Comparison of ENCODE assay signal across 15 cellular contexts in the genomic region with DNA sequence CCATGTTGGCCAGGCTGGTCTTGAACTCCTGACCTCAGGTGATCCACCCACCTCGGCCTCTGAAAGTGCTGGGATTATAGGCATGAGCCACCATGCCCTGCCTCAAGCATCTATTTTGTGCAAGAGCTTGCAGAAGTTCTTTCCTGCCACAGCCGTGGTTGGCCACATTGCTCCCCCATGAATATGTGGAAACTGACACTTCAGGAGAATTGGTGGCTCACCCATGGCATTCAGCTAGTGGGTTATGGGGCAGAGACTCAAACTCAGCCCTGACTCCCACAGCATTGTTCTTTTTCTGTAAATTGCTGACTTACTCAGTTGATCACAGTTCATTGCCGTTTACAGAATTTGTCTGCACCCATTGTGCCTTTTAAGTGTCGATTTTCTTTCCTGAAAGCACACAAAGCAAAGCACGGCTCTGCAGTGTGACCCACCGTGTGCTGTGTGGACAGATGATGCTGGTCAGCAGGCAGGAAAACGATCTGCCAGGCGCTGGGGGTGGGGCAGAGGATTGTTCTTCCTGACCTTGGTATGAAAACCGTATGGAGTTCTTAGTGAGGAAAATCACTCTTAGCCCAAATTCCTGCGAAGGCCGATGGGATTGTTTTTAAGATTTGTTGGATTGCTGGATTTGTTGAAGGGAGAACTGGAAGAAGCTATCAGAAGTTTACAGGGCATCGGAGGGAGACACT.
DNase-seq lines count a peak whose midpoint lies in the region; ATAC-seq and TF ChIP-seq lines count a peak whose summit lies in the region.
"Had no signal": no experiment of that assay in that cellular context is flagged by ENCODE, and none has a peak within 500 bp of the region (broad histone marks: within the 10 kb centered on the region; RNA-seq: fewer than 3 reads in every experiment).

No MANE protein-coding gene starts in this region.

- H3K9me2 ChIP-seq in OCI-LY1 (ENCODE audit: low read depth, low read length), result no peaks in the 10 kb centered on the region

- H3K4me1 ChIP-seq in OCI-LY1 (ENCODE audit: insufficient read depth, low read length, severe bottlenecking) (peaks cover 98% of the 10 kb centered on the region), gastrocnemius medialis (peaks cover 0 to 29% of the 10 kb centered on the region in 2 donors)

- H3K36me3 Mint-ChIP-seq in activated CD8-positive, alpha-beta T cell treated with anti-CD3 and anti-CD28 coated beads, Interleukin-2, amount 10 ng/mL, durations not matched to agents 7 days and 5 days (ENCODE audit: low read depth), result peaks cover 7% of the 10 kb centered on the region
- no peaks in the 10 kb centered on the region for H3K36me3 Mint-ChIP-seq in activated CD8-positive, alpha-beta T cell treated with anti-CD3 and anti-CD28 coated beads for 36 hours (ENCODE audit: low read depth)
- H3K36me3 Mint-ChIP-seq: natural killer cell treated with Interleukin-12 subunit alpha and Interleukin-12 subunit beta and Interleukin-15 and Interleukin-18, amount 100 ng/mL, for 72 hours had no signal

- no peaks in the 10 kb centered on the region for H4K20me1 ChIP-seq in OCI-LY1 (ENCODE audit: insufficient read depth, low read length)

- H2AFZ ChIP-seq in OCI-LY1 (ENCODE audit: low read length), result no peak overlapping the region

- no peak for TF ChIP-seq CTCF in activated CD8-positive, alpha-beta T cell treated with anti-CD3 and anti-CD28 coated beads for 36 hours (IDR thresholded peaks at IDR 0.05)
- TF ChIP-seq CTCF in OCI-LY1 (IDR thresholded peaks at IDR 0.05; ENCODE audit: low read length) (no peak), gastrocnemius medialis (IDR thresholded peaks at IDR 0.05 in 4 of 5, conservative IDR thresholded peaks at IDR 0.05 in 1 of 5) (no peak)

- H3K9ac ChIP-seq in OCI-LY1 (ENCODE audit: low read length), result no peak overlapping the region; the same call in 1 of the 2 replicates

- ATAC-seq in activated CD8-positive, alpha-beta T cell treated with anti-CD3 and anti-CD28 coated beads, Interleukin-2, amount 10 ng/mL, durations not matched to agents 7 days and 5 days, result no peak
- ATAC-seq in activated CD8-positive, alpha-beta T cell treated with anti-CD3 and anti-CD28 coated beads for 36 hours, result no peak
- peak; percentile 42 to 71 for ATAC-seq in gastrocnemius medialis
- ATAC-seq: left colon; natural killer cell treated with Interleukin-12 subunit alpha and Interleukin-12 subunit beta and Interleukin-15 and Interleukin-18, amount 100 ng/mL, for 72 hours had no signal

- H3K27me3 Mint-ChIP-seq in activated CD8-positive, alpha-beta T cell treated with anti-CD3 and anti-CD28 coated beads, Interleukin-2, amount 10 ng/mL, durations not matched to agents 7 days and 5 days (ENCODE audit: low read depth), result no peaks in the 10 kb centered on the region
- H3K27me3 Mint-ChIP-seq in activated CD8-positive, alpha-beta T cell treated with anti-CD3 and anti-CD28 coated beads for 36 hours, result no peaks in the 10 kb centered on the region
- H3K27me3 Mint-ChIP-seq: natural killer cell treated with Interleukin-12 subunit alpha and Interleukin-12 subunit beta and Interleukin-15 and Interleukin-18, amount 100 ng/mL, for 72 hours had no signal

- no peaks in the 10 kb centered on the region for H3K9me3 ChIP-seq in OCI-LY1 (ENCODE audit: low read length)
- no peaks in the 10 kb centered on the region for H3K9me3 ChIP-seq in gastrocnemius medialis
- H3K9me3 ChIP-seq: upper lobe of left lung had no signal

- H3K4me3 ChIP-seq in OCI-LY1 (ENCODE audit: low read depth, low read length, poor library complexity, severe bottlenecking) (no peak overlapping the region), gastrocnemius medialis (no peak overlapping the region)
- H3K4me3 ChIP-seq: SK-N-MC, upper lobe of left lung had no signal

- H3K4me3 Mint-ChIP-seq in activated CD8-positive, alpha-beta T cell treated with anti-CD3 and anti-CD28 coated beads, Interleukin-2, amount 10 ng/mL, durations not matched to agents 7 days and 5 days, result no peak overlapping the region
- no peak overlapping the region for H3K4me3 Mint-ChIP-seq in activated CD8-positive, alpha-beta T cell treated with anti-CD3 and anti-CD28 coated beads for 36 hours
- H3K4me3 Mint-ChIP-seq: natural killer cell treated with Interleukin-12 subunit alpha and Interleukin-12 subunit beta and Interleukin-15 and Interleukin-18, amount 100 ng/mL, for 72 hours had no signal

- intact Hi-C loops in activated CD8-positive, alpha-beta T cell treated with anti-CD3 and anti-CD28 coated beads for 36 hours (cut with micrococcal nuclease), result no loop called here
- intact Hi-C loops in gastrocnemius medialis (cut with DNase I; ENCODE audit: low total_unique reads), result no loop called here
- intact Hi-C loops in posterior cingulate gyrus (cut with DNase I), result no loop called here

- H3K27ac ChIP-seq in OCI-LY1 (ENCODE audit: low read depth, low read length, poor library complexity, severe bottlenecking) (peak overlapping the region; percentile 81), gastrocnemius medialis (no peak overlapping the region)
- H3K27ac ChIP-seq: SK-N-MC, upper lobe of left lung had no signal

- H3F3A ChIP-seq in OCI-LY1 (ENCODE audit: insufficient read depth, low read length), result no peaks in the 10 kb centered on the region

- no peak for TF ChIP-seq POLR2A in gastrocnemius medialis (IDR thresholded peaks at IDR 0.05)

- H3K4me2 ChIP-seq in OCI-LY1 (ENCODE audit: low read length), result no peak overlapping the region

- CTCF ChIA-PET in activated CD8-positive, alpha-beta T cell treated with anti-CD3 and anti-CD28 coated beads, Interleukin-2, amount 10 ng/mL, durations not matched to agents 7 days and 5 days (lab: Charles Lee), result interaction anchor here (0.7 to 1.9 kb wide), 3 partner anchors 12 to 170 kb away, joined by 3 to 6 read pairs (median 4); no protein-coding TSS in a partner anchor
- CTCF ChIA-PET in activated CD8-positive, alpha-beta T cell treated with anti-CD3 and anti-CD28 coated beads for 36 hours (lab: Charles Lee), result interaction anchor here (1.1 to 1.2 kb wide), 2 partner anchors 13 to 94 kb away, joined by 3 read pairs; no protein-coding TSS in a partner anchor

- H3K79me2 ChIP-seq in OCI-LY1 (ENCODE audit: insufficient read depth, low read length), result peaks cover 90% of the 10 kb centered on the region

- DNase-seq in activated CD8-positive, alpha-beta T cell treated with anti-CD3 and anti-CD28 coated beads, Interleukin-2, amount 10 ng/mL, durations not matched to agents 7 days and 5 days, result peak; percentile 18
- DNase-seq in activated CD8-positive, alpha-beta T cell treated with anti-CD3 and anti-CD28 coated beads for 36 hours, result no peak
- DNase-seq in foreskin melanocyte (peak; percentile 68), gastrocnemius medialis (peak in 1 of 2 donors; percentile 63), posterior cingulate gyrus (no peak), DMS79 treated with DMSO at 0.1 percent for 48 hours (lab: John Stamatoyannopoulos, UW) (no peak), mesenteric fat pad (ENCODE audit: low spot score) (no peak)
- DNase-seq: activated effector memory CD4-positive, alpha-beta T cell treated with anti-CD3 and anti-CD28 coated beads, Interleukin-2, amount 50 U/mL, for 16 hours; DMS 273 treated with DMSO at 0.1 percent for 48 hours; NCI-H1048; upper lobe of left lung had no signal

- H3K27me3 ChIP-seq in OCI-LY1 (ENCODE audit: insufficient read depth, low read length), result no peaks in the 10 kb centered on the region
- H3K27me3 ChIP-seq in gastrocnemius medialis, result no peaks in the 10 kb centered on the region
- H3K27me3 ChIP-seq: upper lobe of left lung had no signal

- POLR2A ChIA-PET in activated CD8-positive, alpha-beta T cell treated with anti-CD3 and anti-CD28 coated beads, Interleukin-2, amount 10 ng/mL, durations not matched to agents 7 days and 5 days (lab: Charles Lee), result no interaction called here
- POLR2A ChIA-PET in activated CD8-positive, alpha-beta T cell treated with anti-CD3 and anti-CD28 coated beads for 36 hours (lab: Charles Lee), result interaction anchor here (1.0 kb wide), 1 partner anchor 11 kb away, joined by 3 read pairs; no protein-coding TSS in a partner anchor

- H3K27ac Mint-ChIP-seq in activated CD8-positive, alpha-beta T cell treated with anti-CD3 and anti-CD28 coated beads, Interleukin-2, amount 10 ng/mL, durations not matched to agents 7 days and 5 days, result no peak overlapping the region
- H3K27ac Mint-ChIP-seq in activated CD8-positive, alpha-beta T cell treated with anti-CD3 and anti-CD28 coated beads for 36 hours, result no peak overlapping the region

- peaks cover 46% of the 10 kb centered on the region for H3K4me1 Mint-ChIP-seq in activated CD8-positive, alpha-beta T cell treated with anti-CD3 and anti-CD28 coated beads, Interleukin-2, amount 10 ng/mL, durations not matched to agents 7 days and 5 days (ENCODE audit: low read depth)
- peaks cover 54% of the 10 kb centered on the region for H3K4me1 Mint-ChIP-seq in activated CD8-positive, alpha-beta T cell treated with anti-CD3 and anti-CD28 coated beads for 36 hours (ENCODE audit: low read depth)

- in situ Hi-C loops in gastrocnemius medialis (cut with MboI; ENCODE audit: low sequenced_read_pairs in 4 of 4), result no loop called here

- no peaks in the 10 kb centered on the region for H3K9me3 Mint-ChIP-seq in activated CD8-positive, alpha-beta T cell treated with anti-CD3 and anti-CD28 coated beads, Interleukin-2, amount 10 ng/mL, durations not matched to agents 7 days and 5 days (ENCODE audit: insufficient read depth)
- no peaks in the 10 kb centered on the region for H3K9me3 Mint-ChIP-seq in activated CD8-positive, alpha-beta T cell treated with anti-CD3 and anti-CD28 coated beads for 36 hours
- H3K9me3 Mint-ChIP-seq: natural killer cell treated with Interleukin-12 subunit alpha and Interleukin-12 subunit beta and Interleukin-15 and Interleukin-18, amount 100 ng/mL, for 72 hours had no signal

- H3K36me3 ChIP-seq in OCI-LY1 (ENCODE audit: insufficient read depth, low read length), result no peaks in the 10 kb centered on the region
- no peaks in the 10 kb centered on the region for H3K36me3 ChIP-seq in gastrocnemius medialis
- H3K36me3 ChIP-seq: upper lobe of left lung had no signal

Comparison
In these comparisons a context has a peak if more than half of its experiments do, and no peak if none do; other contexts are left out.
1. DNase-seq: peak in activated CD8-positive, alpha-beta T cell treated with anti-CD3 and anti-CD28 coated beads, Interleukin-2, amount 10 ng/mL, durations not matched to agents 7 days and 5 days (single experiment) and foreskin melanocyte (single experiment); none in activated CD8-positive, alpha-beta T cell treated with anti-CD3 and anti-CD28 coated beads for 36 hours (single experiment), posterior cingulate gyrus (0 of 10), DMS79 treated with DMSO at 0.1 percent for 48 hours (single experiment) and mesenteric fat pad (single experiment).
2. ATAC-seq: peak in gastrocnemius medialis (2 of 2); none in activated CD8-positive, alpha-beta T cell treated with anti-CD3 and anti-CD28 coated beads, Interleukin-2, amount 10 ng/mL, durations not matched to agents 7 days and 5 days (single experiment) and activated CD8-positive, alpha-beta T cell treated with anti-CD3 and anti-CD28 coated beads for 36 hours (single experiment).